In genomic region chr4:156660470-156660869, GRCh38 we compare ENCODE assay signal across 22 cellular contexts.
"Had no signal": no experiment of that assay in that cellular context is flagged by ENCODE, and none has a peak within 500 bp of the region (broad histone marks: within the 10 kb centered on the region; RNA-seq: fewer than 3 reads in every experiment).

No MANE protein-coding gene starts in this region.

- H3K27ac ChIP-seq: coronary artery, heart left ventricle, pancreas, psoas muscle, right lobe of liver, tibial artery, upper lobe of left lung, uterus had no signal

- H3K4me1 Mint-ChIP-seq: naive B cell; stimulated activated effector memory CD8-positive, alpha-beta T cell treated with anti-CD3 and anti-CD28 coated beads, Interleukin-12 subunit alpha, Interleukin-12 subunit beta, amount 100 ng/mL, for 72 hours had no signal

- H3K4me3 Mint-ChIP-seq: endodermal cell; naive B cell; nephron; stimulated activated effector memory CD8-positive, alpha-beta T cell treated with anti-CD3 and anti-CD28 coated beads, Interleukin-12 subunit alpha, Interleukin-12 subunit beta, amount 100 ng/mL, for 72 hours had no signal

- H3K9me3 Mint-ChIP-seq: endodermal cell, nephron had no signal

- H3K27ac Mint-ChIP-seq: endodermal cell; naive B cell; stimulated activated effector memory CD8-positive, alpha-beta T cell treated with anti-CD3 and anti-CD28 coated beads, Interleukin-12 subunit alpha, Interleukin-12 subunit beta, amount 100 ng/mL, for 72 hours had no signal

- ATAC-seq: heart left ventricle; left lobe of liver; pancreas; psoas muscle; right lobe of liver; stimulated activated effector memory CD8-positive, alpha-beta T cell treated with anti-CD3 and anti-CD28 coated beads, Interleukin-12 subunit alpha, Interleukin-12 subunit beta, amount 100 ng/mL, for 72 hours; stimulated activated naive CD8-positive, alpha-beta T cell treated with anti-CD3 and anti-CD28 coated beads, Interleukin-15, Interleukin-2, amounts not matched to agents 100 U/mL and 50 U/mL, for 24 hours had no signal

- H3K9me3 ChIP-seq: heart left ventricle, pancreas, psoas muscle, right lobe of liver, tibial artery, upper lobe of left lung, uterus had no signal

- H3K4me3 ChIP-seq: coronary artery, heart left ventricle, pancreas, psoas muscle, right lobe of liver, tibial artery, upper lobe of left lung, uterus had no signal

- H3K27me3 Mint-ChIP-seq: naive B cell had no signal

- H3K36me3 Mint-ChIP-seq: naive B cell; stimulated activated effector memory CD8-positive, alpha-beta T cell treated with anti-CD3 and anti-CD28 coated beads, Interleukin-12 subunit alpha, Interleukin-12 subunit beta, amount 100 ng/mL, for 72 hours had no signal

- DNase-seq: effector CD4-positive, alpha-beta T cell; endodermal cell; erythroblast; heart left ventricle; hippocampal formation; mammary epithelial cell; naive B cell; occipital lobe; pancreas; psoas muscle; retina; right lobe of liver; stimulated activated CD4-positive, alpha-beta T cell treated with anti-CD3 and anti-CD28 coated beads, Interleukin-4, amount 100 ng/mL, for 1 hour; stimulated activated CD8-positive, alpha-beta memory T cell treated with anti-CD3 and anti-CD28 coated beads, Interleukin-4, amount 100 ng/mL, for 48 hours; stimulated activated naive CD8-positive, alpha-beta T cell treated with anti-CD3 and anti-CD28 coated beads, Interleukin-15, Interleukin-2, amounts not matched to agents 100 U/mL and 50 U/mL, for 24 hours; tibial artery; upper lobe of left lung; uterus had no signal

- H3K36me3 ChIP-seq: heart left ventricle, pancreas, right lobe of liver, tibial artery, upper lobe of left lung, uterus had no signal

- H3K27me3 ChIP-seq: heart left ventricle, pancreas, right lobe of liver, tibial artery, upper lobe of left lung, uterus had no signal

- H3K4me1 ChIP-seq: heart left ventricle, pancreas, psoas muscle, right lobe of liver, tibial artery, upper lobe of left lung, uterus had no signal
